35 cellular contexts compared by ENCODE assay signal in the genomic region with DNA sequence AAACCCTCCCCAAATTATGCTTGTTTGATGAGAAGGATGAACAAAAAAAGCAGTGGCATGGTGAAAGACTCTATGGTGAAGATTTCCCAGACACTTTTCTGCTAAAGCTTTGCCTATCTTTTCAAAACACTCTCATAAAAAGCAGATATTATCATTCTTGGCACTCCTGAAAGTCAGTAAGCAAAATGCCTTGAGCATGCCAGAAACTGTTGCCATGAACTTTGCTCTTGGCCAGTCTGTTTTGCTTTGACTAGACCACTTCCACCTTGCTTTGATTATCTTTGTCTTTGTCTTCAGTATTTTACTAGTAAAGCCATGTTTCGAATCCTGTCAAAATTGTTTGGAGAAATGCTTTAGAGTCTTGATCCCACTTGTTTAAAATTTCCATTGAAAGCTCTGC.
"Had no signal": no experiment of that assay in that cellular context is flagged by ENCODE, and none has a peak within 500 bp of the region (broad histone marks: within the 10 kb centered on the region; RNA-seq: fewer than 3 reads in every experiment).

No MANE protein-coding gene starts in this region.

- H3K36me3 ChIP-seq: cardiac muscle cell, Peyer's patch, SJSA1 had no signal

- ATAC-seq: activated CD8-positive, alpha-beta memory T cell treated with anti-CD3 and anti-CD28 coated beads, Interleukin-2, amount 10 ng/mL, durations not matched to agents 7 days and 5 days; activated naive CD8-positive, alpha-beta T cell treated with anti-CD3 and anti-CD28 coated beads, Interleukin-2, amount 50 U/mL, for 24 hours; PC-3 had no signal

- DNase-seq: activated B cell treated with CpG ODN at 0.5 μM for 24 hours; activated CD4-positive, alpha-beta memory T cell treated with anti-CD3 and anti-CD28 coated beads, Interleukin-2, amount 10 ng/mL, durations not matched to agents 7 days and 5 days; activated CD4-positive, alpha-beta T cell treated with anti-CD3 and anti-CD28 coated beads for 48 hours; activated CD4-positive, CD25-positive, alpha-beta regulatory T cell treated with anti-CD3 and anti-CD28 coated beads, Interleukin-2, amount 50 U/mL, for 72 hours; activated CD8-positive, alpha-beta memory T cell treated with anti-CD3 and anti-CD28 coated beads for 24 hours; activated CD8-positive, alpha-beta memory T cell treated with anti-CD3 and anti-CD28 coated beads, Interleukin-2, amount 10 ng/mL, durations not matched to agents 7 days and 5 days; activated CD8-positive, alpha-beta memory T cell treated with anti-CD3 and anti-CD28 coated beads, Interleukin-2, amount 50 U/mL, for 48 hours; activated effector memory CD4-positive, alpha-beta T cell treated with Interleukin-2 at 50 U/mL for 16 hours; activated naive CD4-positive, alpha-beta T cell treated with anti-CD3 and anti-CD28 coated beads, Interleukin-2, amount 10 ng/mL, durations not matched to agents 7 days and 5 days; activated naive CD8-positive, alpha-beta T cell treated with anti-CD3 and anti-CD28 coated beads, Interleukin-2, amount 50 U/mL, for 24 hours; activated T-cell treated with anti-CD3 and anti-CD28 coated beads, Interleukin-2, amount 50 U/mL, for 48 hours; aorta; Kasumi-1; KG1; MM.1S; MV-4-11; NCI-H1092; NCI-H1436 treated with DMSO at 0.1 percent for 48 hours; NCI-H1694 treated with DMSO at 0.1 percent for 48 hours; NCI-H2029; NCI-H2171; NCI-H510A treated with DMSO at 0.1 percent for 48 hours; NCI-H526 treated with DMSO at 0.1 percent for 48 hours; NCI-H774; PC-3; Peyer's patch; RPMI8226; SHP77 treated with DMSO at 0.1 percent for 48 hours; SW 1271; T-helper 1 cell; T-helper 2 cell; T-helper 9 cell had no signal

- H3K27ac ChIP-seq: cardiac muscle cell, Peyer's patch, SJSA1, VCaP had no signal

- H3K4me3 ChIP-seq: cardiac muscle cell, Peyer's patch, SJSA1 had no signal

- H3K27me3 ChIP-seq: cardiac muscle cell, Peyer's patch, SJSA1 had no signal
